ENCODE assay signal across 14 cellular contexts in the genomic region with DNA sequence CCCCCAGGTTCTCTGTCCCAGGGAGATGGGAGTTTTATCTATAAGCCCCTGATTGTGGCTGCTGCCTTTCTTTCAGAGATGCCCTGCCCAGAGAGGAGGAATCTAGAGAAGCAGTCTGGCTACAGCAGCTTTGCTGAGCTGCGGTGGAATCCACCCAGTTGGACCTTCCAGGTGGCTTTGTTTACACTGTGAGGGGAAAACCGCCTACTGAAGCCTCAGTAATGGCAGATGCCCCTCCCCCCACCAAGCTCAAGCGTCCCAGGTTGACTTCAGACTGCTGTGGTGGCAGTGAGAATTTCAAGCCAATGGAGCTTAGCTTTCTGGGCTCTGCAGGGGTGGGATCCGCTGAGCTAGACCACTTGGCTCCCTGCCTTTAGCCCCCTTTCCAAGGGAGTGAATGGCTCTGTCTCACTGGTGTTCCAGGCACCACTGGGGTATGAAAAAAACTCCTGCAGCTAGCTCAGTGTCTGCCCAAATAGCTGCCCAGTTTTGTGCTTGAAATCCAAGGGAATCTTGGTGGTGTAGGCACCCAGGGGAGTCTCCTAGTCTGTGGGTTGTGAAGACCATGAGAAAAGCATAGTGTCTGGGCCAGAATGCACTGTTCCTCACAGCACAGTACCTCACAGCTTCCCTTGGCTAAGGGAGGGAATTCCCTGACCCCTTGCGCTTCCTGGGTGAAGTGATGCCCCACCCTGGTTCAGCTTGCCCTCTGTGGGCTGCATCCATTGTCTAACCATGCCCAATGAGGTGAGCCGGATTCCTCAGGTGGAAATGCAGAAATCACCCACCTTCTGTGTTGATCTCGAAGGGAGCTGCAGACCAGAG. TPM values are rescaled to one million over a fixed set of nuclear protein-coding genes. Genes with fewer than 3 reads are reported as not detected.
DNase-seq lines count a peak whose midpoint lies in the region; ATAC-seq, FAIRE-seq and TF ChIP-seq lines count a peak whose summit lies in the region.
"Not testable (repeated sequence)": the region's sequence is repeated elsewhere in the genome, so short reads cannot be mapped to it uniquely, and the experiment has no call there.
"Had no signal": no experiment of that assay in that cellular context is flagged by ENCODE, and none has a peak within 500 bp of the region (broad histone marks: within the 10 kb centered on the region; RNA-seq: fewer than 3 reads in every experiment).

No MANE protein-coding gene starts in this region.

- TF ChIP-seq RAD21 in GM12878 (IDR thresholded peaks at IDR 0.05; ENCODE audit: insufficient read depth, low read depth, low read length) = not testable (repeated sequence)

- H3K79me1 ChIP-seq in H9 (ENCODE audit: insufficient read depth, low read depth, low read length, poor library complexity, severe bottlenecking) = not testable (repeated sequence)

- TF ChIP-seq EP300 in GM12878 (IDR thresholded peaks at IDR 0.05; ENCODE audit: borderline replicate concordance in 1 of 2, control insufficient read depth in 1 of 2, low read depth in 2 of 2, low read length in 2 of 2) = not testable (repeated sequence)

- H3K23me2 ChIP-seq in H9 (ENCODE audit: insufficient read length, low read depth, low read length, poor library complexity, severe bottlenecking) = not testable (repeated sequence)

- not testable (repeated sequence) for H2BK15ac ChIP-seq in H9 (ENCODE audit: low read depth, low read length)

- not testable (repeated sequence) for TF ChIP-seq POLR2A in GM12878 (IDR thresholded peaks at IDR 0.05; ENCODE audit: low read depth, low read length)

- not testable (repeated sequence) for H3K14ac ChIP-seq in H9 (ENCODE audit: insufficient read depth, low read length)

- in situ Hi-C loops in Panc1 (cut with HindIII; ENCODE audit: low pct_unique_long_range_greater_than_20kb, low sequenced_read_pairs) = not testable (repeated sequence)
- in situ Hi-C loops in GM12878 (cut with MboI) = loop anchor here (5.0 kb wide), 1 partner anchor 109 kb away; a partner anchor contains a TSS

- not testable (repeated sequence) for H3K23ac ChIP-seq in H9 (ENCODE audit: insufficient read length, low read depth, low read length)

- not testable (repeated sequence) for H3K18ac ChIP-seq in H9 (ENCODE audit: insufficient read length, low read depth, low read length)

- not testable (repeated sequence) for H3K4me1 ChIP-seq in H9 (ENCODE audit: insufficient read depth, low read length); Loucy (ENCODE audit: insufficient read depth, low read length, poor library complexity, severe bottlenecking); Panc1 (ENCODE audit: control insufficient read depth, insufficient read depth, low read length); GM12878 (ENCODE audit: control insufficient read depth, insufficient read depth, low read length); neural progenitor cell

- no CpG with 5 or more reads among the region's 7 CpGs for WGBS in H9 (ENCODE audit: extremely low coverage, insufficient read length, low lambda C conversion rate)
- WGBS in GM12878 (ENCODE audit: insufficient coverage, insufficient replicate concordance, low lambda C conversion rate, missing lambda C conversion rate) = 36% methylated on average over 7 of the region's 7 CpGs

- SMC1A ChIA-PET in GM12878 (lab: Charles Lee; ENCODE audit: uncharacterized antibody, unreplicated experiment) = interaction anchor here (0.7 to 4.5 kb wide), 5 partner anchors 9 to 108 kb away, joined by 3 to 28 read pairs (median 3); a partner anchor contains a TSS

- not testable (repeated sequence) for FAIRE-seq in GM12878 (lab: Jason Lieb, UNC)

- H3K9ac ChIP-seq in H9 (ENCODE audit: extremely low read depth, insufficient read length, low read length); Loucy (ENCODE audit: low read depth, low read length, poor library complexity, severe bottlenecking); GM12878 (ENCODE audit: control insufficient read depth, insufficient read depth, low read length); neural progenitor cell: not testable (repeated sequence)

- not testable (repeated sequence) for H3K36me3 ChIP-seq in Loucy (ENCODE audit: insufficient read depth, low read length); Panc1 (ENCODE audit: control insufficient read depth, insufficient read depth, low read length); GM12878 (ENCODE audit: control insufficient read depth in 2 of 2, insufficient read depth in 2 of 2, low read length in 1 of 2); neural progenitor cell

- not testable (repeated sequence) for H3K56ac ChIP-seq in H9 (ENCODE audit: insufficient read length, low read depth, low read length)

- not testable (repeated sequence) for H3K4me3 Mint-ChIP-seq in H9, neural progenitor cell

- not testable (repeated sequence) for H2BK20ac ChIP-seq in H9 (ENCODE audit: low read depth, low read length, poor library complexity, severe bottlenecking)

- CTCF ChIA-PET in Panc1 (lab: Charles Lee) = not testable (repeated sequence)
- CTCF ChIA-PET in GM12878 (lab: Yijun Ruan, JAX) = interaction anchor here (0.6 to 3.1 kb wide), 20 partner anchors 8 to 345 kb away, joined by 3 to 39 read pairs (median 4); a partner anchor contains a TSS

- not testable (repeated sequence) for H3K36me3 Mint-ChIP-seq in H9 (ENCODE audit: insufficient read depth in 1 of 3, low read depth in 3 of 3); neural progenitor cell

- not testable (repeated sequence) for H3K9me2 ChIP-seq in Loucy (replicated peaks; ENCODE audit: low read depth, low read length)

- POLR2A ChIA-PET in Panc1 (lab: Charles Lee) = interaction anchor here (0.5 to 0.6 kb wide), 2 partner anchors 648 to 774 kb away, joined by 6 to 13 read pairs; no protein-coding TSS in a partner anchor
- POLR2A ChIA-PET in GM12878 (lab: Charles Lee) = not testable (repeated sequence)

- not testable (repeated sequence) for H3K79me2 ChIP-seq in H9 (ENCODE audit: insufficient read depth, low read length); Loucy (ENCODE audit: insufficient read depth, low read length); GM12878 (ENCODE audit: control insufficient read depth, insufficient read depth, low read length); neural progenitor cell (ENCODE audit: low read depth)

- not testable (repeated sequence) for H3K27ac ChIP-seq in H9 (ENCODE audit: insufficient read length, low read depth, low read length); Panc1 (ENCODE audit: low read length); GM12878 (ENCODE audit: control insufficient read depth, insufficient read depth); neural progenitor cell

- not testable (repeated sequence) for H3T11ph ChIP-seq in H9 (ENCODE audit: low read length)

- not testable (repeated sequence) for H3K4me2 ChIP-seq in H9 (ENCODE audit: insufficient read depth, insufficient read length, low read length); Loucy (ENCODE audit: low read depth, low read length, poor library complexity, severe bottlenecking); GM12878 (ENCODE audit: control insufficient read depth, insufficient read depth); neural progenitor cell

- not testable (repeated sequence) for H3K4ac ChIP-seq in H9 (ENCODE audit: low read depth, low read length)

- BruUV-seq in Panc1 (replicated peaks; lab: Mats Ljungman, UMichigan); GM12878 (replicated peaks; lab: Mats Ljungman, UMichigan): not testable (repeated sequence)

- not testable (repeated sequence) for H3K27ac Mint-ChIP-seq in H9, neural progenitor cell

- H2AK5ac ChIP-seq in H9 (ENCODE audit: insufficient read length, low read length) = not testable (repeated sequence)

- H3K27me3 Mint-ChIP-seq in H9 (ENCODE audit: low read depth) = peaks cover 33% of the 10 kb centered on the region
- H3K27me3 Mint-ChIP-seq in neural progenitor cell (ENCODE audit: insufficient read depth, low read depth) = not testable (repeated sequence)

- DNase-seq in COLO668 (lab: John Stamatoyannopoulos, UW; ENCODE audit: unreplicated experiment) (peak; percentile 12), DMS53 treated with DMSO at 0.1 percent for 48 hours (lab: John Stamatoyannopoulos, UW; ENCODE audit: unreplicated experiment) (peak; percentile 21), NCI-H82 (lab: John Stamatoyannopoulos, UW) (peak; percentile 35)
- DNase-seq in H9; Panc1 (ENCODE audit: low read depth, low spot score); GM12878 (ENCODE audit: low read depth, low spot score); neural progenitor cell (ENCODE audit: low spot score): not testable (repeated sequence)

- not testable (repeated sequence) for H2AFZ ChIP-seq in H9 (ENCODE audit: low read length)
- H2AFZ ChIP-seq in Loucy (ENCODE audit: low read length) = peak overlapping the region; percentile 66
- peak overlapping the region; percentile 41 for H2AFZ ChIP-seq in GM12878 (ENCODE audit: control insufficient read depth, low read depth, low read length)
- H2AFZ ChIP-seq in neural progenitor cell (replicated peaks) = peak overlapping the region; percentile 17

- not testable (repeated sequence) for H3K4me3 ChIP-seq in Loucy (ENCODE audit: low read length, poor library complexity, severe bottlenecking); Panc1 (ENCODE audit: low read depth in 2 of 2, low read length in 2 of 2); GM12878; neural progenitor cell

- H3K4me1 Mint-ChIP-seq in H9, neural progenitor cell: not testable (repeated sequence)

- H4K5ac ChIP-seq in H9 (ENCODE audit: insufficient read length, low read depth, low read length) = peak overlapping the region; percentile 53

- not testable (repeated sequence) for TF ChIP-seq CTCF in H9 (conservative IDR thresholded peaks at IDR 0.05); Loucy (conservative IDR thresholded peaks at IDR 0.05; ENCODE audit: low read length); Panc1 (IDR thresholded peaks at IDR 0.05); GM12878 (IDR thresholded peaks at IDR 0.05 in 2 of 3, conservative IDR thresholded peaks at IDR 0.05 in 1 of 3; ENCODE audit: control insufficient read depth in 2 of 3, extremely low read depth in 1 of 3, insufficient read depth in 1 of 3, low read depth in 3 of 3, low read length in 3 of 3); neural progenitor cell (IDR thresholded peaks at IDR 0.05)

- H2BK120ac ChIP-seq in H9 (ENCODE audit: low read depth, low read length, poor library complexity, severe bottlenecking) = not testable (repeated sequence)

- H4K8ac ChIP-seq in H9 (replicated peaks; ENCODE audit: insufficient read length, low read depth, low read length) = not testable (repeated sequence)

- RAD21 ChIA-PET in GM12878 (lab: Charles Lee; ENCODE audit: unreplicated experiment) = interaction anchor here (0.8 to 2.2 kb wide), 7 partner anchors 29 to 344 kb away, joined by 3 to 14 read pairs (median 4); a partner anchor contains a TSS

- H4K20me1 ChIP-seq in H9 (ENCODE audit: control insufficient read depth, insufficient read depth, insufficient read length); Loucy (ENCODE audit: insufficient read depth, low read length, poor library complexity, severe bottlenecking); GM12878 (ENCODE audit: control insufficient read depth, insufficient read depth); neural progenitor cell (ENCODE audit: low read depth): not testable (repeated sequence)

- H2BK12ac ChIP-seq in H9 (ENCODE audit: insufficient read length, low read depth, low read length) = not testable (repeated sequence)

- intact Hi-C loops in Panc1 (cut with micrococcal nuclease; ENCODE audit: unreplicated experiment) = not testable (repeated sequence)
- intact Hi-C loops in GM12878 (cut with micrococcal nuclease; ENCODE audit: unreplicated experiment) = loop anchor here (2.0 to 5.0 kb wide), 2 partner anchors 61 to 659 kb away; a partner anchor contains a TSS

- peaks cover 5 to 23% of the 10 kb centered on the region in 2 experiments for H3K9me3 Mint-ChIP-seq in H9
- not testable (repeated sequence) for H3K9me3 Mint-ChIP-seq in neural progenitor cell

- H4K91ac ChIP-seq in H9 (ENCODE audit: insufficient read length, low read depth, low read length) = not testable (repeated sequence)

- H3K27me3 ChIP-seq in H9 (ENCODE audit: insufficient read depth, low read length); Loucy (ENCODE audit: insufficient read depth, low read length, poor library complexity, severe bottlenecking); Panc1 (ENCODE audit: control insufficient read depth, insufficient read depth, low read length); GM12878 (replicated peaks in 1 of 2; ENCODE audit: control insufficient read depth in 2 of 2, insufficient read depth in 2 of 2, low read length in 1 of 2); neural progenitor cell: not testable (repeated sequence)

- H3K9me3 ChIP-seq in H9 (ENCODE audit: control insufficient read depth, low read depth, low read length); Loucy (ENCODE audit: insufficient read depth, low read depth, low read length); Panc1 (ENCODE audit: control insufficient read depth, insufficient read depth, low read depth, low read length); GM12878 (replicated peaks; ENCODE audit: control insufficient read depth, insufficient read depth, low read length); neural progenitor cell (ENCODE audit: low read depth): not testable (repeated sequence)

- not testable (repeated sequence) for H2BK5ac ChIP-seq in H9 (ENCODE audit: insufficient read length, low read length)

- ATAC-seq in Panc1 (0 out of 2 replicates have a peak, but pooled peaks have one; percentile 20), GM12878 (peak; percentile 51)

- H3F3A ChIP-seq in Loucy (ENCODE audit: low read depth); neural progenitor cell (ENCODE audit: low read depth): not testable (repeated sequence)

RNA-seq across cellular contexts. Expression of a gene that starts 40.0 kb away (rescaled TPM):
- 0.11 TPM in 1 of 2 replicates, not detected in the other for total RNA-seq in H9 (2021)
- total RNA-seq in Panc1 (2021; ENCODE audit: unreplicated experiment) = not detected
- polyA plus RNA-seq in Panc1 (2012; ENCODE audit: insufficient read length) = not detected
- total RNA-seq in GM12878 (2013; cell fraction: nucleolus; rRNA removed) = not detected in 2 replicates
- total RNA-seq in GM12878 (2014; rRNA removed) = not detected in 2 replicates
- total RNA-seq in GM12878 (2014; rRNA removed; fragmentation: Illumina TruSeq; extraction: Trizol) = not detected in 2 replicates
- total RNA-seq in GM12878 (2021) = not detected in 2 replicates
- not detected for polyA plus RNA-seq in GM12878 (2011; ENCODE audit: low read depth)
- not detected in 2 replicates for polyA plus RNA-seq in GM12878 (2011; rRNA removed)
- polyA plus RNA-seq in GM12878 (2011; cell fraction: cytosol; rRNA removed) = not detected in 2 replicates
- not detected in 2 replicates for polyA plus RNA-seq in GM12878 (2011; cell fraction: nucleus; rRNA removed)
- not detected in 2 replicates for polyA plus RNA-seq in GM12878 (2012)
- 0.03 TPM in 1 of 2 replicates, not detected in the other for polyA plus RNA-seq in GM12878 (2014; fragmentation: Illumina TruSeq; extraction: Trizol)
- not detected for polyA plus RNA-seq in GM12878 (2014; fragmentation: Nextera tagmentation; extraction: Ambion mirVana)
- not detected in 2 replicates for polyA plus RNA-seq in GM12878 (2014; rRNA removed)
- polyA plus RNA-seq in GM12878 (2016; fragmentation: Nextera tagmentation; extraction: Ambion mirVana) = not detected
- polyA minus RNA-seq in GM12878 (2011; rRNA and poly(A)+ RNA removed) = not detected in 2 replicates
- polyA minus RNA-seq in GM12878 (2011; cell fraction: cytosol; rRNA and poly(A)+ RNA removed) = not detected in 2 replicates
- polyA minus RNA-seq in GM12878 (2011; cell fraction: nucleus; rRNA and poly(A)+ RNA removed) = not detected in 2 replicates
- not detected in 2 replicates for total RNA-seq in neural progenitor cell (ENCODE audit: low replicate concordance)
- total RNA-seq: A673, GM23248, HFFc6, HT1080 had no signal
- polyA plus RNA-seq: BJ, CD14-positive monocyte, GM23248 had no signal

RNA-seq across cellular contexts. Expression of a gene that starts 58.6 kb away (rescaled TPM):
- total RNA-seq in H9 (2021) (126 and 128 TPM in 2 replicates), Panc1 (2021; ENCODE audit: unreplicated experiment) (171 TPM), GM12878 (2014; rRNA removed) (117 and 148 TPM in 2 replicates), GM12878 (2014; rRNA removed; fragmentation: Illumina TruSeq; extraction: Trizol) (191 and 201 TPM in 2 replicates), GM12878 (2021) (125 and 129 TPM in 2 replicates), neural progenitor cell (ENCODE audit: low replicate concordance) (85.1 and 128 TPM in 2 replicates)
- 124 TPM for polyA plus RNA-seq in Panc1 (2012; ENCODE audit: insufficient read length)
- total RNA-seq in GM12878 (2013; cell fraction: nucleolus; rRNA removed) = 33.1 and 40.9 TPM in 2 replicates
- 83.2 TPM for polyA plus RNA-seq in GM12878 (2011; ENCODE audit: low read depth)
- polyA plus RNA-seq in GM12878 (2011; rRNA removed) (202 and 260 TPM in 2 replicates), GM12878 (2014; fragmentation: Illumina TruSeq; extraction: Trizol) (238 and 295 TPM in 2 replicates), GM12878 (2014; fragmentation: Nextera tagmentation; extraction: Ambion mirVana) (100 to 1,000 TPM; 330 to 347 TPM), GM12878 (2014; rRNA removed) (124 and 143 TPM in 2 replicates), GM12878 (2016; fragmentation: Nextera tagmentation; extraction: Ambion mirVana) (100 to 1,000 TPM; 247 to 255 TPM)
- 97.4 and 110 TPM in 2 replicates for polyA plus RNA-seq in GM12878 (2011; cell fraction: cytosol; rRNA removed)
- polyA plus RNA-seq in GM12878 (2011; cell fraction: nucleus; rRNA removed) = 87.3 and 124 TPM in 2 replicates
- 108 and 122 TPM in 2 replicates for polyA plus RNA-seq in GM12878 (2012)
- 82.9 and 111 TPM in 2 replicates for polyA minus RNA-seq in GM12878 (2011; rRNA and poly(A)+ RNA removed)
- polyA minus RNA-seq in GM12878 (2011; cell fraction: cytosol; rRNA and poly(A)+ RNA removed) = 33.4 and 43.0 TPM in 2 replicates
- polyA minus RNA-seq in GM12878 (2011; cell fraction: nucleus; rRNA and poly(A)+ RNA removed) = 12.8 and 20.2 TPM in 2 replicates
